16 cellular contexts compared by ENCODE assay signal in genomic region chr1:113542221-113542701, GRCh38.
DNase-seq lines count a peak whose midpoint lies in the region; ATAC-seq, FAIRE-seq and TF ChIP-seq lines count a peak whose summit lies in the region.
"Had no signal": no experiment of that assay in that cellular context is flagged by ENCODE, and none has a peak within 500 bp of the region (broad histone marks: within the 10 kb centered on the region; RNA-seq: fewer than 3 reads in every experiment).

No MANE protein-coding gene starts in this region.

- H3K4me3 Mint-ChIP-seq in astrocyte (ENCODE audit: unreplicated experiment), result peak overlapping the region; percentile 14
- H3K4me3 Mint-ChIP-seq: B cell, immature natural killer cell had no signal

- peak overlapping the region; percentile 100 for H3K27ac Mint-ChIP-seq in astrocyte (ENCODE audit: unreplicated experiment)
- H3K27ac Mint-ChIP-seq: B cell, immature natural killer cell had no signal

- peaks cover 28% of the 10 kb centered on the region for H3K4me1 Mint-ChIP-seq in astrocyte (ENCODE audit: low read depth, unreplicated experiment)
- H3K4me1 Mint-ChIP-seq: B cell, immature natural killer cell had no signal

- H3K9me3 Mint-ChIP-seq in astrocyte (ENCODE audit: unreplicated experiment), result no peaks in the 10 kb centered on the region

- H3K4me1 ChIP-seq in astrocyte (ENCODE audit: insufficient read depth, low read length), result peaks cover 12% of the 10 kb centered on the region

- no peak for TF ChIP-seq CTCF in astrocyte (IDR thresholded peaks at IDR 0.05; ENCODE audit: insufficient read depth, low read depth, low read length)

- no peaks in the 10 kb centered on the region for H4K20me1 ChIP-seq in astrocyte (ENCODE audit: insufficient read depth, low read length)

- peak overlapping the region; percentile 30 for H3K9ac ChIP-seq in astrocyte (ENCODE audit: low read length)

- H3K4me3 ChIP-seq in astrocyte (ENCODE audit: insufficient read depth, low read depth, low read length), result no peak overlapping the region
- H3K4me3 ChIP-seq: vagina had no signal

- no peaks in the 10 kb centered on the region for H3K27me3 Mint-ChIP-seq in astrocyte (ENCODE audit: low read depth, unreplicated experiment)
- H3K27me3 Mint-ChIP-seq: B cell had no signal

- H3K27ac ChIP-seq in astrocyte (ENCODE audit: low read depth, low read length) (peak overlapping the region; percentile 80), caudate nucleus (ENCODE audit: low read depth, low read length) (no peak overlapping the region)
- H3K27ac ChIP-seq: vagina had no signal

- peaks cover 12% of the 10 kb centered on the region for H3K79me2 ChIP-seq in astrocyte (ENCODE audit: insufficient read depth, low read length)

- DNase-seq in AG08395 (ENCODE audit: low spot score) (peak; percentile 54), KBM-7 (peak; percentile 59), astrocyte (ENCODE audit: low read depth) (peak; percentile 92), islet precursor cell (peak; percentile 71), caudate nucleus (lab: John Stamatoyannopoulos, UW) (no peak)
- DNase-seq: activated CD4-positive, alpha-beta T cell treated with anti-CD3 and anti-CD28 coated beads for 4 hours; activated naive CD4-positive, alpha-beta T cell treated with Interleukin-2 at 50 U/mL for 16 hours; effector CD8-positive, alpha-beta T cell; immature natural killer cell; NCI-H1436; RPMI8226 had no signal

- no peaks in the 10 kb centered on the region for H3K27me3 ChIP-seq in astrocyte (ENCODE audit: insufficient read depth, low read length)
- H3K27me3 ChIP-seq: vagina had no signal

- H2AFZ ChIP-seq in astrocyte (ENCODE audit: low read depth, low read length), result peak overlapping the region; percentile 4

- ATAC-seq in HG03460 (IDR thresholded peaks at IDR 0.05; ENCODE audit: unreplicated experiment) (no peak), HG02798 (IDR thresholded peaks at IDR 0.05; ENCODE audit: poor library complexity, unreplicated experiment) (no peak), GM21825 (IDR thresholded peaks at IDR 0.05; ENCODE audit: unreplicated experiment) (no peak)

- H3K9me3 ChIP-seq in astrocyte (ENCODE audit: insufficient read depth, low read depth, low read length), result no peaks in the 10 kb centered on the region
- H3K9me3 ChIP-seq: vagina had no signal

- in situ Hi-C loops in KBM-7 (cut with MboI; ENCODE audit: low pct_unique_long_range_greater_than_20kb, low sequenced_read_pairs), result no loop called here

- H3K36me3 Mint-ChIP-seq in astrocyte (ENCODE audit: low read depth, unreplicated experiment), result no peaks in the 10 kb centered on the region
- H3K36me3 Mint-ChIP-seq: immature natural killer cell had no signal

- FAIRE-seq in astrocyte (lab: Jason Lieb, UNC), result peak; percentile 94

- no peaks in the 10 kb centered on the region for H3K36me3 ChIP-seq in astrocyte (ENCODE audit: insufficient read depth, low read length)
- H3K36me3 ChIP-seq: vagina had no signal

- H3K4me2 ChIP-seq in astrocyte (ENCODE audit: low read length), result peak overlapping the region; percentile 51

Comparison
In these comparisons a context has a peak if more than half of its experiments do, and no peak if none do; other contexts are left out.
1. DNase-seq: peak in AG08395 (single experiment), KBM-7 (single experiment), astrocyte (single experiment) and islet precursor cell (single experiment); none in caudate nucleus (0 of 61).